Comparison of ENCODE assay signal across 8 cellular contexts in the genomic region with DNA sequence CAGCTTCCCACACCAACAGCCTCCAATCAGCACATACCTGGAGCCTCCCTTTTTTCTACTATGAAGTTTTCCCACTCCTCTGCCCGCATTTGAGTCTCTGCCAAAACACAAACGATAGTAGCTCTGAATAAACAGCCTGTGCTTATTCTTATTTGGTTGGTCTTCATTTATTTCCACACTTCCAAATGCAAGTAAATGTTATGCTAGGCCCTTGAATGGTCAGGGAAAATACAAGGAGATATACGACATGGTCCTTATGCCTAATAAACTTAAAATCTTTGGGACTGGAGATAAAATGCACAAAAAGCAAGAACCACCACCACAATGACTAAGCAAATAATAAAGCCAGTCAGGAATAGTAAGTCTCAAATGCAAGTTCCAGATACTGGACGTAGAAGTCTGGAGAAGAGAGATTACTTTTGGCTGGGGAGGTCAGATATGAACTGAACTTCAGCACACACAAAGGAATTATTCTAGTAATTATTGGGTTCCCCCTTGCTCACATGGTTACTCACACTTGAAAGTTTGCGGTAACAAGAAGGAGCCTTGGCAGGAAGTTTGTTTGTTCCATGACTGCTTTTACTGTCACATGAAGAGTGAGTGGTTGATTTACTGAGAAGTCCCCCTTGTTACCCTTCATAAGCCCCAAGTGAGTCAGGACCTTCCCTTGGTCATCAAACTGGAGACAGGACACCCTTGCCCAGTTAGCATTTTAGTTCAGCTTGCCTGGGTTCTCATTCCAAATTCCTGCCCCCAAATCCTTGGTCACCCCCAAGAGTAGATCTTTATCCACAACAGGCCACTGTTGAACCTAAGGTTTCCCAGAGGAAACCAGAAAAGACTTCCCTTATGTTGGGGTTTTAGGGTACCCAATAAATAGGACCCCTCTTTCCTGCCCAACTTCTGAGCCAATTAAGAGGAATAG.
DNase-seq lines count a peak whose midpoint lies in the region; ATAC-seq and TF ChIP-seq lines count a peak whose summit lies in the region.

No MANE protein-coding gene starts in this region.

- DNase-seq in Caki2 (ENCODE audit: low read depth) (peak; percentile 20), lung (ENCODE audit: low spot score) (no peak), NCI-H526 treated with DMSO at 0.1 percent for 48 hours (lab: John Stamatoyannopoulos, UW) (no peak), superior temporal gyrus (ENCODE audit: extremely low spot score) (no peak), SJCRH30 (no peak)
- peak; percentile 70 for DNase-seq in activated CD8-positive, alpha-beta memory T cell treated with anti-CD3 and anti-CD28 coated beads, Interleukin-2, amount 10 ng/mL, durations not matched to agents 7 days and 5 days

- H3K36me3 Mint-ChIP-seq in activated CD8-positive, alpha-beta memory T cell treated with anti-CD3 and anti-CD28 coated beads, Interleukin-2, amount 10 ng/mL, durations not matched to agents 7 days and 5 days = peaks cover 9% of the 10 kb centered on the region

- peak overlapping the region; percentile 80 for H3K27ac Mint-ChIP-seq in activated CD8-positive, alpha-beta memory T cell treated with anti-CD3 and anti-CD28 coated beads, Interleukin-2, amount 10 ng/mL, durations not matched to agents 7 days and 5 days

- no peak overlapping the region for H3K27ac ChIP-seq in lung (ENCODE audit: low read depth in 1 of 2, low read length in 1 of 2)
- no peak overlapping the region for H3K27ac ChIP-seq in SJCRH30

- H3K36me3 ChIP-seq in lung (ENCODE audit: control insufficient read depth in 2 of 2, insufficient read depth in 2 of 2, low read length in 2 of 2) = no peaks in the 10 kb centered on the region
- H3K36me3 ChIP-seq in SJCRH30 = no peaks in the 10 kb centered on the region

- H3K4me1 ChIP-seq in lung (ENCODE audit: control insufficient read depth in 2 of 2, insufficient read depth in 2 of 2, low read length in 2 of 2) (no peaks in the 10 kb centered on the region), SJCRH30 (no peaks in the 10 kb centered on the region)

- H3K9me3 ChIP-seq in lung (ENCODE audit: control insufficient read depth in 2 of 2, insufficient read depth in 1 of 2, low read length in 1 of 2) (no peaks in the 10 kb centered on the region), SJCRH30 (replicated peaks) (no peaks in the 10 kb centered on the region)

- peaks cover 2% of the 10 kb centered on the region for H3K9me3 Mint-ChIP-seq in activated CD8-positive, alpha-beta memory T cell treated with anti-CD3 and anti-CD28 coated beads, Interleukin-2, amount 10 ng/mL, durations not matched to agents 7 days and 5 days (ENCODE audit: low read depth)

- H3K4me1 Mint-ChIP-seq in activated CD8-positive, alpha-beta memory T cell treated with anti-CD3 and anti-CD28 coated beads, Interleukin-2, amount 10 ng/mL, durations not matched to agents 7 days and 5 days = peaks cover 60% of the 10 kb centered on the region

- peak; percentile 65 for ATAC-seq in GM19467 (IDR thresholded peaks at IDR 0.05; ENCODE audit: unreplicated experiment)
- peak; percentile 78 for ATAC-seq in HG03558 (IDR thresholded peaks at IDR 0.05; ENCODE audit: extremely low read depth, unreplicated experiment)
- peak; percentile 76 for ATAC-seq in activated CD8-positive, alpha-beta memory T cell treated with anti-CD3 and anti-CD28 coated beads, Interleukin-2, amount 10 ng/mL, durations not matched to agents 7 days and 5 days
- peak; percentile 44 for ATAC-seq in lung (ENCODE audit: insufficient read depth, low FRiP score)

- H3K27me3 ChIP-seq in lung (ENCODE audit: control insufficient read depth, insufficient read depth) (no peaks in the 10 kb centered on the region), SJCRH30 (no peaks in the 10 kb centered on the region)

- H3K27me3 Mint-ChIP-seq in activated CD8-positive, alpha-beta memory T cell treated with anti-CD3 and anti-CD28 coated beads, Interleukin-2, amount 10 ng/mL, durations not matched to agents 7 days and 5 days = no peaks in the 10 kb centered on the region

- in situ Hi-C loops in Caki2 (cut with HindIII; ENCODE audit: low pct_unique_long_range_greater_than_20kb, low sequenced_read_pairs) = no loop called here

- CTCF ChIA-PET in activated CD8-positive, alpha-beta memory T cell treated with anti-CD3 and anti-CD28 coated beads, Interleukin-2, amount 10 ng/mL, durations not matched to agents 7 days and 5 days (lab: Charles Lee) = no interaction called here

- no peak overlapping the region for H3K4me3 ChIP-seq in lung
- H3K4me3 ChIP-seq in SJCRH30 = no peak overlapping the region

- WGBS in lung, 2 donors = 39 to 52% methylated on average over 5 of the region's 5 CpGs

- no peak for TF ChIP-seq CTCF in lung (IDR thresholded peaks at IDR 0.05; ENCODE audit: control extremely low read depth, extremely low read depth)

- H3K4me3 Mint-ChIP-seq in activated CD8-positive, alpha-beta memory T cell treated with anti-CD3 and anti-CD28 coated beads, Interleukin-2, amount 10 ng/mL, durations not matched to agents 7 days and 5 days = no peak overlapping the region

Comparison
In these comparisons a context has a peak if more than half of its experiments do, and no peak if none do; other contexts are left out.
1. DNase-seq: peak in Caki2 (single experiment) and activated CD8-positive, alpha-beta memory T cell treated with anti-CD3 and anti-CD28 coated beads, Interleukin-2, amount 10 ng/mL, durations not matched to agents 7 days and 5 days (single experiment); none in lung (single experiment), NCI-H526 treated with DMSO at 0.1 percent for 48 hours (single experiment), superior temporal gyrus (single experiment) and SJCRH30 (0 of 2).
2. Peak in every context shown above with its lines, with median percentiles within 50 percentile points of each other: ATAC-seq.